ENCODE assay signal across 18 cellular contexts in genomic region chr17:81435636-81436293, GRCh38. TPM values are rescaled to one million over a fixed set of nuclear protein-coding genes. Genes with fewer than 3 reads are reported as not detected.
DNase-seq lines count a peak whose midpoint lies in the region; ATAC-seq, FAIRE-seq and TF ChIP-seq lines count a peak whose summit lies in the region.
"Had no signal": no experiment of that assay in that cellular context is flagged by ENCODE, and none has a peak within 500 bp of the region (broad histone marks: within the 10 kb centered on the region; RNA-seq: fewer than 3 reads in every experiment).

No MANE protein-coding gene starts in this region.

- peak overlapping the region; percentile 84 for H3K18ac ChIP-seq in neuronal stem cell (ENCODE audit: low read length)

- no peak overlapping the region for H3K4me2 ChIP-seq in neuronal stem cell (ENCODE audit: insufficient read depth, low read length, poor library complexity, severe bottlenecking)
- H3K4me2 ChIP-seq: SK-N-SH had no signal

- no peak for TF ChIP-seq CTCF in Peyer's patch (IDR thresholded peaks at IDR 0.05)
- TF ChIP-seq CTCF in esophagus squamous epithelium (IDR thresholded peaks at IDR 0.05) = no peak
- no peak for TF ChIP-seq CTCF in tibial artery (IDR thresholded peaks at IDR 0.05)
- TF ChIP-seq CTCF in pancreas (IDR thresholded peaks at IDR 0.05) = no peak

- H3K27ac ChIP-seq in Peyer's patch = peak overlapping the region in 3 of 4 donors; percentile 55 to 74 (median 70)
- peak overlapping the region; percentile 44 to 89 (median 67) for H3K27ac ChIP-seq in esophagus squamous epithelium
- H3K27ac ChIP-seq in neuronal stem cell (replicated peaks; ENCODE audit: low read length) = no peak overlapping the region
- H3K27ac ChIP-seq in tibial artery = peak overlapping the region; percentile 38 to 57
- H3K27ac ChIP-seq in pancreas = no peak overlapping the region
- H3K27ac ChIP-seq: neutrophil had no signal

- FAIRE-seq in pancreas (lab: Jason Lieb, UNC) = no peak

- H2BK15ac ChIP-seq in neuronal stem cell (ENCODE audit: low read length) = peak overlapping the region; percentile 85

- no peak overlapping the region for H4K8ac ChIP-seq in neuronal stem cell (ENCODE audit: low read depth, low read length)

- H2AK5ac ChIP-seq in neuronal stem cell (ENCODE audit: low read depth, low read length) = peak overlapping the region; percentile 70

- TF ChIP-seq POLR2A in Peyer's patch (IDR thresholded peaks at IDR 0.05) (no peak), esophagus squamous epithelium (IDR thresholded peaks at IDR 0.05) (no peak)

- peak overlapping the region; percentile 39 for H2BK5ac ChIP-seq in neuronal stem cell (ENCODE audit: low read length)

- H3K4me3 ChIP-seq in Peyer's patch = no peak overlapping the region
- H3K4me3 ChIP-seq in esophagus squamous epithelium = no peak overlapping the region
- H3K4me3 ChIP-seq in neuronal stem cell (ENCODE audit: low read length in 2 of 2) = no peak overlapping the region
- H3K4me3 ChIP-seq in tibial artery = no peak overlapping the region
- H3K4me3 ChIP-seq in pancreas = no peak overlapping the region

- peaks cover 0 to 25% (median 0%) of the 10 kb centered on the region in 4 donors for H3K4me1 ChIP-seq in Peyer's patch
- H3K4me1 ChIP-seq in esophagus squamous epithelium = peaks cover 0 to 56% (median 35%) of the 10 kb centered on the region in 3 donors
- peaks cover 23 to 38% of the 10 kb centered on the region in 2 donors for H3K4me1 ChIP-seq in neuronal stem cell (ENCODE audit: control insufficient read depth in 2 of 2, insufficient read depth in 1 of 2, low read depth in 1 of 2, low read length in 2 of 2)
- peaks cover 0 to 33% (median 26%) of the 10 kb centered on the region in 4 donors for H3K4me1 ChIP-seq in tibial artery
- H3K4me1 ChIP-seq in pancreas = peaks cover 4 to 19% (median 19%) of the 10 kb centered on the region in 3 donors

- peaks cover 12% of the 10 kb centered on the region for H3K79me1 ChIP-seq in neuronal stem cell (ENCODE audit: low read depth, low read length)

- no peak overlapping the region for H3K4ac ChIP-seq in neuronal stem cell (ENCODE audit: low read length)

- DNase-seq in Peyer's patch (no peak), esophagus squamous epithelium (lab: John Stamatoyannopoulos, UW) (no peak), neuronal stem cell (ENCODE audit: low spot score) (no peak), tibial artery (no peak), NCI-H748 (lab: John Stamatoyannopoulos, UW; ENCODE audit: unreplicated experiment) (no peak), NCI-H2227 treated with DMSO at 0.1 percent for 48 hours (lab: John Stamatoyannopoulos, UW) (no peak), pancreas (no peak), NOMO-1 (lab: John Stamatoyannopoulos, UW; ENCODE audit: unreplicated experiment in 2 of 2) (no peak)
- DNase-seq: activated CD4-positive, alpha-beta T cell treated with anti-CD3 and anti-CD28 coated beads, Interleukin-2, amount 10 ng/mL, durations not matched to agents 7 days and 5 days; activated T-cell treated with anti-CD3 and anti-CD28 coated beads, Interleukin-2, amount 50 U/mL, for 24 hours; DMS153; KG1; NCI-H1436; NCI-H345; stimulated activated naive CD4-positive, alpha-beta T cell treated with Interleukin-2 at 50 U/mL for 16 hours had no signal

- H2AFZ ChIP-seq in neuronal stem cell (ENCODE audit: low read length) = no peak overlapping the region

- peak overlapping the region; percentile 71 for H3K14ac ChIP-seq in neuronal stem cell (ENCODE audit: low read length)

- intact Hi-C loops in esophagus squamous epithelium (cut with DNase I) (no loop called here), tibial artery (cut with DNase I; ENCODE audit: low total_unique reads) (no loop called here), pancreas (cut with DNase I) (no loop called here)

- no peak overlapping the region for H2BK12ac ChIP-seq in neuronal stem cell (ENCODE audit: low read length)

- no peaks in the 10 kb centered on the region for H3K27me3 ChIP-seq in Peyer's patch
- peaks cover 0 to 11% (median 0%) of the 10 kb centered on the region in 4 donors for H3K27me3 ChIP-seq in esophagus squamous epithelium
- no peaks in the 10 kb centered on the region for H3K27me3 ChIP-seq in neuronal stem cell (ENCODE audit: control insufficient read depth in 3 of 3, insufficient read depth in 3 of 3, low read depth in 1 of 3, low read length in 3 of 3)
- no peaks in the 10 kb centered on the region for H3K27me3 ChIP-seq in tibial artery
- no peaks in the 10 kb centered on the region for H3K27me3 ChIP-seq in pancreas
- H3K27me3 ChIP-seq: BE2C had no signal

- ATAC-seq in pancreas = no peak

- no peaks in the 10 kb centered on the region for H3K36me3 ChIP-seq in Peyer's patch
- no peaks in the 10 kb centered on the region for H3K36me3 ChIP-seq in esophagus squamous epithelium
- H3K36me3 ChIP-seq in neuronal stem cell (replicated peaks in 1 of 2; ENCODE audit: control insufficient read depth in 2 of 2, insufficient read depth in 2 of 2, low read length in 2 of 2) = no peaks in the 10 kb centered on the region
- peaks cover 0 to 11% (median 0%) of the 10 kb centered on the region in 3 donors for H3K36me3 ChIP-seq in tibial artery
- no peaks in the 10 kb centered on the region for H3K36me3 ChIP-seq in pancreas
- H3K36me3 ChIP-seq: BE2C, neutrophil had no signal

- no peak overlapping the region for H3K23ac ChIP-seq in neuronal stem cell (ENCODE audit: low read depth, low read length, poor library complexity)

- H4K91ac ChIP-seq in neuronal stem cell (ENCODE audit: low read depth, low read length, poor library complexity) = no peak overlapping the region

- H3K9ac ChIP-seq in neuronal stem cell (ENCODE audit: low read depth, low read length, poor library complexity) = no peak overlapping the region
- H3K9ac ChIP-seq: SK-N-SH had no signal

- no peaks in the 10 kb centered on the region for H3K9me3 ChIP-seq in Peyer's patch
- H3K9me3 ChIP-seq in esophagus squamous epithelium = no peaks in the 10 kb centered on the region
- H3K9me3 ChIP-seq in neuronal stem cell (replicated peaks in 1 of 2; ENCODE audit: control insufficient read depth in 2 of 2, insufficient read depth in 1 of 2, low read depth in 1 of 2, low read length in 2 of 2) = no peaks in the 10 kb centered on the region
- H3K9me3 ChIP-seq in tibial artery = no peaks in the 10 kb centered on the region
- no peaks in the 10 kb centered on the region for H3K9me3 ChIP-seq in pancreas
- H3K9me3 ChIP-seq: BE2C, neutrophil, SK-N-SH had no signal

- WGBS in esophagus squamous epithelium, 2 donors = 72 to 78% methylated on average over 4 to 6 of the region's 10 CpGs
- WGBS in neuronal stem cell (ENCODE audit: extremely low coverage in 2 of 2, insufficient read length in 2 of 2, insufficient replicate concordance in 1 of 2), 2 donors = no CpG with 5 or more reads among the region's 10 CpGs
- WGBS in pancreas, 2 donors = 86 to 92% methylated on average over 9 to 10 of the region's 10 CpGs

- no peak overlapping the region for H2BK120ac ChIP-seq in neuronal stem cell (ENCODE audit: low read depth, low read length)

RNA-seq across cellular contexts. Expression of gene BAHCC1, which starts 40.5 kb away (rescaled TPM):
- 10 to 100 TPM; 11.6 to 43.0 (median 23.9) TPM for total RNA-seq in Peyer's patch
- total RNA-seq in esophagus squamous epithelium = 10 to 100 TPM in 1 of 4 donors, 1 to 10 TPM in 3; 3.8 to 10.6 (median 5.4) TPM
- 15.9 TPM for polyA plus RNA-seq in neuronal stem cell (2013, experiment 1 of 2)
- 17.5 TPM for polyA plus RNA-seq in neuronal stem cell (2013, experiment 2 of 2)
- total RNA-seq in pancreas = 10 to 100 TPM in 2 of 6 donors, 1 to 10 TPM in 4; 8.0 to 11.5 (median 9.6) TPM
- 10 to 100 TPM; 11.4 to 24.1 TPM for polyA plus RNA-seq in pancreas
- total RNA-seq: activated CD4-positive, alpha-beta T cell treated with anti-CD3 and anti-CD28 coated beads, Interleukin-2, amount 10 ng/mL, durations not matched to agents 7 days and 5 days had no signal

Comparison
In these comparisons a context has a peak if more than half of its experiments do, and no peak if none do; other contexts are left out.
1. H3K27ac ChIP-seq: peak in Peyer's patch (3 of 4), esophagus squamous epithelium (4 of 4) and tibial artery (2 of 2); none in neuronal stem cell (single experiment) and pancreas (0 of 4).